1 cellular context compared by ENCODE assay signal in the genomic region with DNA sequence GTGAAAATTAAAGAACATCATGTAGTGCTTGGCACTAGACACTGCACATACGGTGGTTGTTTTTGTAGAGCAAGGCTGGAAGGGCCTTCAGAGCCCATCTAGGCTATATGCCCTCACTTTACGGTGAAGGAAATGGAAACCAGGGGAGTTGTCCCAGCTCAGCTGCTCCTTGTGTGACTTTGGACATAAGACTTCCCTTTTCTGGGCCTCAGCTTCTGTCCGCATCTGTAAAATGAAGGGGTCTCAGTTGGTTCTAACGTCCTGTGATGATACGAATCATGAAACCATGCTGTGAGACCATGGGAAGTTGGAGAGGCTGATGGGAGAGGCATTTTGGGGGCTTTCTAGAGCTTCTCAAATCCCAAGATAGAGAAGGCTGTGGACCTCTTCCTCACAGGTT.
TF ChIP-seq lines count a peak whose summit lies in the region.

No MANE protein-coding gene starts in this region.

TF ChIP-seq in SK-N-SH, 30 proteins besides CTCF, POLR2A, EP300 and RAD21 (continued from another document):
- TF ChIP-seq, protein P1, sequence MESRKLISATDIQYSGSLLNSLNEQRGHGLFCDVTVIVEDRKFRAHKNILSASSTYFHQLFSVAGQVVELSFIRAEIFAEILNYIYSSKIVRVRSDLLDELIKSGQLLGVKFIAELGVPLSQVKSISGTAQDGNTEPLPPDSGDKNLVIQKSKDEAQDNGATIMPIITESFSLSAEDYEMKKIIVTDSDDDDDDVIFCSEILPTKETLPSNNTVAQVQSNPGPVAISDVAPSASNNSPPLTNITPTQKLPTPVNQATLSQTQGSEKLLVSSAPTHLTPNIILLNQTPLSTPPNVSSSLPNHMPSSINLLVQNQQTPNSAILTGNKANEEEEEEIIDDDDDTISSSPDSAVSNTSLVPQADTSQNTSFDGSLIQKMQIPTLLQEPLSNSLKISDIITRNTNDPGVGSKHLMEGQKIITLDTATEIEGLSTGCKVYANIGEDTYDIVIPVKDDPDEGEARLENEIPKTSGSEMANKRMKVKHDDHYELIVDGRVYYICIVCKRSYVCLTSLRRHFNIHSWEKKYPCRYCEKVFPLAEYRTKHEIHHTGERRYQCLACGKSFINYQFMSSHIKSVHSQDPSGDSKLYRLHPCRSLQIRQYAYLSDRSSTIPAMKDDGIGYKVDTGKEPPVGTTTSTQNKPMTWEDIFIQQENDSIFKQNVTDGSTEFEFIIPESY (IDR thresholded peaks at IDR 0.05; ENCODE audit: borderline replicate concordance, low read depth) = no peak
- no peak for TF ChIP-seq FOXJ3 (CRISPR knock-in tag; IDR thresholded peaks at IDR 0.05)
- TF ChIP-seq GABPA (IDR thresholded peaks at IDR 0.05; ENCODE audit: low read depth) = no peak
- TF ChIP-seq EZH2phosphoT487 (IDR thresholded peaks at IDR 0.05; ENCODE audit: borderline replicate concordance, low read depth) = no peak
- TF ChIP-seq, protein P2, sequence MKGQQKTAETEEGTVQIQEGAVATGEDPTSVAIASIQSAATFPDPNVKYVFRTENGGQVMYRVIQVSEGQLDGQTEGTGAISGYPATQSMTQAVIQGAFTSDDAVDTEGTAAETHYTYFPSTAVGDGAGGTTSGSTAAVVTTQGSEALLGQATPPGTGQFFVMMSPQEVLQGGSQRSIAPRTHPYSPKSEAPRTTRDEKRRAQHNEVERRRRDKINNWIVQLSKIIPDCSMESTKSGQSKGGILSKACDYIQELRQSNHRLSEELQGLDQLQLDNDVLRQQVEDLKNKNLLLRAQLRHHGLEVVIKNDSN (IDR thresholded peaks at IDR 0.05; ENCODE audit: borderline replicate concordance, low read depth) = no peak
- TF ChIP-seq FOXM1 (IDR thresholded peaks at IDR 0.05; ENCODE audit: low read depth) = no peak
- TF ChIP-seq, protein P3, sequence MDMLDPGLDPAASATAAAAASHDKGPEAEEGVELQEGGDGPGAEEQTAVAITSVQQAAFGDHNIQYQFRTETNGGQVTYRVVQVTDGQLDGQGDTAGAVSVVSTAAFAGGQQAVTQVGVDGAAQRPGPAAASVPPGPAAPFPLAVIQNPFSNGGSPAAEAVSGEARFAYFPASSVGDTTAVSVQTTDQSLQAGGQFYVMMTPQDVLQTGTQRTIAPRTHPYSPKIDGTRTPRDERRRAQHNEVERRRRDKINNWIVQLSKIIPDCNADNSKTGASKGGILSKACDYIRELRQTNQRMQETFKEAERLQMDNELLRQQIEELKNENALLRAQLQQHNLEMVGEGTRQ (IDR thresholded peaks at IDR 0.05; ENCODE audit: borderline replicate concordance, low read depth, low read length) = no peak
- TF ChIP-seq, protein P4, sequence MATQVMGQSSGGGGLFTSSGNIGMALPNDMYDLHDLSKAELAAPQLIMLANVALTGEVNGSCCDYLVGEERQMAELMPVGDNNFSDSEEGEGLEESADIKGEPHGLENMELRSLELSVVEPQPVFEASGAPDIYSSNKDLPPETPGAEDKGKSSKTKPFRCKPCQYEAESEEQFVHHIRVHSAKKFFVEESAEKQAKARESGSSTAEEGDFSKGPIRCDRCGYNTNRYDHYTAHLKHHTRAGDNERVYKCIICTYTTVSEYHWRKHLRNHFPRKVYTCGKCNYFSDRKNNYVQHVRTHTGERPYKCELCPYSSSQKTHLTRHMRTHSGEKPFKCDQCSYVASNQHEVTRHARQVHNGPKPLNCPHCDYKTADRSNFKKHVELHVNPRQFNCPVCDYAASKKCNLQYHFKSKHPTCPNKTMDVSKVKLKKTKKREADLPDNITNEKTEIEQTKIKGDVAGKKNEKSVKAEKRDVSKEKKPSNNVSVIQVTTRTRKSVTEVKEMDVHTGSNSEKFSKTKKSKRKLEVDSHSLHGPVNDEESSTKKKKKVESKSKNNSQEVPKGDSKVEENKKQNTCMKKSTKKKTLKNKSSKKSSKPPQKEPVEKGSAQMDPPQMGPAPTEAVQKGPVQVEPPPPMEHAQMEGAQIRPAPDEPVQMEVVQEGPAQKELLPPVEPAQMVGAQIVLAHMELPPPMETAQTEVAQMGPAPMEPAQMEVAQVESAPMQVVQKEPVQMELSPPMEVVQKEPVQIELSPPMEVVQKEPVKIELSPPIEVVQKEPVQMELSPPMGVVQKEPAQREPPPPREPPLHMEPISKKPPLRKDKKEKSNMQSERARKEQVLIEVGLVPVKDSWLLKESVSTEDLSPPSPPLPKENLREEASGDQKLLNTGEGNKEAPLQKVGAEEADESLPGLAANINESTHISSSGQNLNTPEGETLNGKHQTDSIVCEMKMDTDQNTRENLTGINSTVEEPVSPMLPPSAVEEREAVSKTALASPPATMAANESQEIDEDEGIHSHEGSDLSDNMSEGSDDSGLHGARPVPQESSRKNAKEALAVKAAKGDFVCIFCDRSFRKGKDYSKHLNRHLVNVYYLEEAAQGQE (IDR thresholded peaks at IDR 0.05; ENCODE audit: low read depth, low read length) = no peak
- no peak for TF ChIP-seq POLR2AphosphoS5 (IDR thresholded peaks at IDR 0.05; ENCODE audit: low read depth, low read length)
